In genomic region chr2:22481507-22482217, GRCh38 we compare ENCODE assay signal across 19 cellular contexts.
DNase-seq lines count a peak whose midpoint lies in the region; ATAC-seq and TF ChIP-seq lines count a peak whose summit lies in the region.
"Had no signal": no experiment of that assay in that cellular context is flagged by ENCODE, and none has a peak within 500 bp of the region (broad histone marks: within the 10 kb centered on the region; RNA-seq: fewer than 3 reads in every experiment).

No MANE protein-coding gene starts in this region.

- H3K27ac Mint-ChIP-seq in nephron: peak overlapping the region in 2 of 3 experiments; percentile 14 to 32
- H3K27ac Mint-ChIP-seq: CD4-positive, alpha-beta T cell; GM23338 had no signal

- CTCF ChIA-PET in RWPE1 (lab: Yijun Ruan, JAX): no interaction called here

- H3K4me3 ChIP-seq in fibroblast of mammary gland (ENCODE audit: control insufficient read depth, low read depth, low read length) (no peak overlapping the region), aorta (ENCODE audit: low read length in 2 of 2) (no peak overlapping the region)
- H3K4me3 ChIP-seq: GM23338, SJSA1 had no signal

- H3K9me3 Mint-ChIP-seq in nephron: peaks cover 2% of the 10 kb centered on the region
- H3K9me3 Mint-ChIP-seq: GM23338 had no signal

- H3K36me3 Mint-ChIP-seq in nephron (ENCODE audit: low read depth): no peaks in the 10 kb centered on the region

- no peaks in the 10 kb centered on the region for H3K9me3 ChIP-seq in aorta (ENCODE audit: control insufficient read depth, low read length)
- H3K9me3 ChIP-seq: BE2C, SJSA1 had no signal

- H3K27me3 Mint-ChIP-seq in nephron (ENCODE audit: low read depth): peaks cover 4% of the 10 kb centered on the region
- H3K27me3 Mint-ChIP-seq: CD4-positive, alpha-beta T cell had no signal

- H3K27ac ChIP-seq in aorta (ENCODE audit: low read depth in 1 of 2, low read length in 2 of 2): no peak overlapping the region
- H3K27ac ChIP-seq in RWPE1: no peak overlapping the region
- H3K27ac ChIP-seq: 22Rv1, SJSA1 had no signal

- 84 to 87% methylated on average over 4 of the region's 4 CpGs for WGBS in aorta, 2 donors

- intact Hi-C loops in Right ventricle myocardium inferior (cut with DNase I): no loop called here
- intact Hi-C loops in cardiac septum (cut with DNase I): no loop called here
- intact Hi-C loops in aorta (cut with DNase I): no loop called here

- H3K36me3 ChIP-seq in aorta (ENCODE audit: control insufficient read depth in 1 of 2, insufficient read depth in 2 of 2, low read length in 1 of 2): no peaks in the 10 kb centered on the region
- H3K36me3 ChIP-seq: BE2C, SJSA1 had no signal

- peaks cover 15% of the 10 kb centered on the region for H3K4me1 Mint-ChIP-seq in nephron

- peak; percentile 84 for ATAC-seq in Right ventricle myocardium inferior
- peak; percentile 77 for ATAC-seq in aorta (ENCODE audit: low FRiP score)
- no peak for ATAC-seq in HG02970 (IDR thresholded peaks at IDR 0.05; ENCODE audit: low FRiP score, unreplicated experiment)
- ATAC-seq: GM23338, HCT116 had no signal

- H3K4me1 ChIP-seq in aorta (ENCODE audit: control insufficient read depth in 1 of 2, insufficient read depth in 2 of 2, low read length in 2 of 2): no peaks in the 10 kb centered on the region
- H3K4me1 ChIP-seq: BE2C, SJSA1 had no signal

- no peaks in the 10 kb centered on the region for H3K27me3 ChIP-seq in aorta (ENCODE audit: control insufficient read depth in 1 of 2, insufficient read depth in 2 of 2, low read length in 1 of 2)
- H3K27me3 ChIP-seq: BE2C, SJSA1 had no signal

- DNase-seq in Right ventricle myocardium inferior (ENCODE audit: missing footprints) (no peak), cardiac septum (ENCODE audit: low spot score) (no peak), fibroblast of mammary gland (ENCODE audit: low read depth) (peak; percentile 1), aorta (peak in 1 of 2 donors; percentile 48), RWPE1 (ENCODE audit: low spot score) (no peak), NCI-H1048 (lab: John Stamatoyannopoulos, UW) (no peak)
- DNase-seq: BE2C; Calu3; CD4-positive, alpha-beta T cell; DND-41; NCI-H1417 treated with DMSO at 0.1 percent for 48 hours; NCI-H226; NCI-H526 treated with DMSO at 0.1 percent for 48 hours had no signal

- no peak overlapping the region for H3K4me3 Mint-ChIP-seq in nephron
- H3K4me3 Mint-ChIP-seq: CD4-positive, alpha-beta T cell; GM23338 had no signal

- POLR2A ChIA-PET in RWPE1 (lab: Yijun Ruan, JAX; ENCODE audit: low non-redundant PET): no interaction called here

- no peak for TF ChIP-seq CTCF in fibroblast of mammary gland (conservative IDR thresholded peaks at IDR 0.05; ENCODE audit: control insufficient read depth, insufficient read depth, low read depth, low read length)
- TF ChIP-seq CTCF in nephron (IDR thresholded peaks at IDR 0.05; ENCODE audit: unreplicated experiment in 3 of 3): no peak
- TF ChIP-seq CTCF in RWPE1 (conservative IDR thresholded peaks at IDR 0.05; ENCODE audit: low read depth): no peak
